ENCODE assay signal across 15 cellular contexts in genomic region chr5:2995667-2996066, GRCh38.
A peak's percentile ranks its signal among the peaks of the same experiment; 100 is the strongest.
DNase-seq lines count a peak whose midpoint lies in the region; ATAC-seq and TF ChIP-seq lines count a peak whose summit lies in the region.
"Had no signal": no experiment of that assay in that cellular context is flagged by ENCODE, and none has a peak within 500 bp of the region (broad histone marks: within the 10 kb centered on the region; RNA-seq: fewer than 3 reads in every experiment).

No MANE protein-coding gene starts in this region.

- H3K4me3 Mint-ChIP-seq in activated CD4-positive, alpha-beta T cell treated with anti-CD3 and anti-CD28 coated beads, Interleukin-2, amount 10 ng/mL, durations not matched to agents 24 days and 14 days: no peak overlapping the region
- H3K4me3 Mint-ChIP-seq in activated CD4-positive, alpha-beta T cell treated with anti-CD3 and anti-CD28 coated beads for 36 hours: no peak overlapping the region
- no peak overlapping the region for H3K4me3 Mint-ChIP-seq in type B pancreatic cell
- H3K4me3 Mint-ChIP-seq: CD14-positive monocyte; CD4-positive, alpha-beta memory T cell; H9 had no signal

- no peak overlapping the region for H3K4ac ChIP-seq in neuronal stem cell (ENCODE audit: low read length)

- H3K4me1 ChIP-seq in neuronal stem cell (ENCODE audit: control insufficient read depth in 2 of 2, insufficient read depth in 1 of 2, low read depth in 1 of 2, low read length in 2 of 2): peaks cover 9 to 13% of the 10 kb centered on the region in 2 donors
- H3K4me1 ChIP-seq: BLaER1 had no signal

- H3K4me3 ChIP-seq in neuronal stem cell (ENCODE audit: low read length in 2 of 2): no peak overlapping the region
- H3K4me3 ChIP-seq: BLaER1 had no signal

- H3K27me3 ChIP-seq in neuronal stem cell (ENCODE audit: control insufficient read depth in 3 of 3, insufficient read depth in 3 of 3, low read depth in 1 of 3, low read length in 3 of 3): no peaks in the 10 kb centered on the region
- H3K27me3 ChIP-seq: BLaER1 had no signal

- intact Hi-C loops in activated CD4-positive, alpha-beta T cell treated with anti-CD3 and anti-CD28 coated beads, Interleukin-2, amount 10 ng/mL, durations not matched to agents 24 days and 14 days (cut with micrococcal nuclease): no loop called here
- intact Hi-C loops in activated CD4-positive, alpha-beta T cell treated with anti-CD3 and anti-CD28 coated beads for 36 hours (cut with DNase I, micrococcal nuclease): no loop called here

- H3K9me3 ChIP-seq in neuronal stem cell (replicated peaks in 1 of 2; ENCODE audit: control insufficient read depth in 2 of 2, insufficient read depth in 1 of 2, low read depth in 1 of 2, low read length in 2 of 2): no peaks in the 10 kb centered on the region
- H3K9me3 ChIP-seq: BLaER1 had no signal

- no peak overlapping the region for H2BK120ac ChIP-seq in neuronal stem cell (ENCODE audit: low read depth, low read length)

- H3K4me1 Mint-ChIP-seq in activated CD4-positive, alpha-beta T cell treated with anti-CD3 and anti-CD28 coated beads, Interleukin-2, amount 10 ng/mL, durations not matched to agents 24 days and 14 days: no peaks in the 10 kb centered on the region
- no peaks in the 10 kb centered on the region for H3K4me1 Mint-ChIP-seq in activated CD4-positive, alpha-beta T cell treated with anti-CD3 and anti-CD28 coated beads for 36 hours
- peaks cover 14% of the 10 kb centered on the region for H3K4me1 Mint-ChIP-seq in type B pancreatic cell (ENCODE audit: unreplicated experiment)
- H3K4me1 Mint-ChIP-seq: CD14-positive monocyte; CD4-positive, alpha-beta memory T cell had no signal

- no peak overlapping the region for H2AFZ ChIP-seq in neuronal stem cell (ENCODE audit: low read length)

- H3K9ac ChIP-seq in neuronal stem cell (ENCODE audit: low read depth, low read length, poor library complexity): no peak overlapping the region
- H3K9ac ChIP-seq: BLaER1 had no signal

- H3K27ac Mint-ChIP-seq in activated CD4-positive, alpha-beta T cell treated with anti-CD3 and anti-CD28 coated beads, Interleukin-2, amount 10 ng/mL, durations not matched to agents 24 days and 14 days: no peak overlapping the region
- H3K27ac Mint-ChIP-seq in activated CD4-positive, alpha-beta T cell treated with anti-CD3 and anti-CD28 coated beads for 36 hours: no peak overlapping the region
- H3K27ac Mint-ChIP-seq in type B pancreatic cell: peak overlapping the region; percentile 36
- H3K27ac Mint-ChIP-seq: CD14-positive monocyte; CD4-positive, alpha-beta memory T cell; H9 had no signal

- H2BK15ac ChIP-seq in neuronal stem cell (ENCODE audit: low read length): no peak overlapping the region

- no peaks in the 10 kb centered on the region for H3K36me3 ChIP-seq in neuronal stem cell (replicated peaks in 1 of 2; ENCODE audit: control insufficient read depth in 2 of 2, insufficient read depth in 2 of 2, low read length in 2 of 2)
- H3K36me3 ChIP-seq: BLaER1 had no signal

- no peak overlapping the region for H3K4me2 ChIP-seq in neuronal stem cell (ENCODE audit: insufficient read depth, low read length, poor library complexity, severe bottlenecking)
- H3K4me2 ChIP-seq: BLaER1 had no signal

- CTCF ChIA-PET in activated CD4-positive, alpha-beta T cell treated with anti-CD3 and anti-CD28 coated beads for 36 hours (lab: Charles Lee): interaction anchor here (1.3 kb wide), 1 partner anchor 24 kb away, joined by 4 read pairs; no protein-coding TSS in a partner anchor

- no peak for TF ChIP-seq CTCF in type B pancreatic cell (conservative IDR thresholded peaks at IDR 0.05)

- WGBS in neuronal stem cell (ENCODE audit: extremely low coverage in 2 of 2, insufficient read length in 2 of 2, insufficient replicate concordance in 1 of 2), 2 donors: no CpG with 5 or more reads among the region's 9 CpGs

- no peaks in the 10 kb centered on the region for H3K36me3 Mint-ChIP-seq in activated CD4-positive, alpha-beta T cell treated with anti-CD3 and anti-CD28 coated beads, Interleukin-2, amount 10 ng/mL, durations not matched to agents 24 days and 14 days (ENCODE audit: low read depth)
- H3K36me3 Mint-ChIP-seq in activated CD4-positive, alpha-beta T cell treated with anti-CD3 and anti-CD28 coated beads for 36 hours (ENCODE audit: low read depth): no peaks in the 10 kb centered on the region
- H3K36me3 Mint-ChIP-seq in type B pancreatic cell: no peaks in the 10 kb centered on the region
- H3K36me3 Mint-ChIP-seq: CD14-positive monocyte; CD4-positive, alpha-beta memory T cell had no signal

- H2BK12ac ChIP-seq in neuronal stem cell (ENCODE audit: low read length): no peak overlapping the region

- no peak for ATAC-seq in activated CD4-positive, alpha-beta T cell treated with anti-CD3 and anti-CD28 coated beads for 36 hours

- H3K14ac ChIP-seq in neuronal stem cell (ENCODE audit: low read length): no peak overlapping the region

- H4K8ac ChIP-seq in neuronal stem cell (ENCODE audit: low read depth, low read length): no peak overlapping the region

- no peaks in the 10 kb centered on the region for H3K27me3 Mint-ChIP-seq in activated CD4-positive, alpha-beta T cell treated with anti-CD3 and anti-CD28 coated beads, Interleukin-2, amount 10 ng/mL, durations not matched to agents 24 days and 14 days
- no peaks in the 10 kb centered on the region for H3K27me3 Mint-ChIP-seq in activated CD4-positive, alpha-beta T cell treated with anti-CD3 and anti-CD28 coated beads for 36 hours
- H3K27me3 Mint-ChIP-seq in type B pancreatic cell: peaks cover 5% of the 10 kb centered on the region
- H3K27me3 Mint-ChIP-seq: CD4-positive, alpha-beta memory T cell had no signal

- H2AK5ac ChIP-seq in neuronal stem cell (ENCODE audit: low read depth, low read length): no peak overlapping the region

- H3K9me3 Mint-ChIP-seq in activated CD4-positive, alpha-beta T cell treated with anti-CD3 and anti-CD28 coated beads, Interleukin-2, amount 10 ng/mL, durations not matched to agents 24 days and 14 days: peaks cover 3% of the 10 kb centered on the region
- H3K9me3 Mint-ChIP-seq in activated CD4-positive, alpha-beta T cell treated with anti-CD3 and anti-CD28 coated beads for 36 hours (ENCODE audit: low read depth): no peaks in the 10 kb centered on the region
- no peaks in the 10 kb centered on the region for H3K9me3 Mint-ChIP-seq in type B pancreatic cell
- H3K9me3 Mint-ChIP-seq: H9 had no signal

- no peak overlapping the region for H3K27ac ChIP-seq in neuronal stem cell (replicated peaks; ENCODE audit: low read length)
- H3K27ac ChIP-seq: 22Rv1, BLaER1 had no signal

- H3K23ac ChIP-seq in neuronal stem cell (ENCODE audit: low read depth, low read length, poor library complexity): no peak overlapping the region

- DNase-seq in activated CD4-positive, alpha-beta T cell treated with anti-CD3 and anti-CD28 coated beads, Interleukin-2, amount 10 ng/mL, durations not matched to agents 24 days and 14 days: peak; percentile 22
- DNase-seq in activated CD4-positive, alpha-beta T cell treated with anti-CD3 and anti-CD28 coated beads for 36 hours: no peak
- DNase-seq in neuronal stem cell (ENCODE audit: low spot score): no peak
- DNase-seq in type B pancreatic cell (ENCODE audit: extremely low spot score, unreplicated experiment): no peak
- no peak for DNase-seq in activated T-cell treated with anti-CD3 and anti-CD28 coated beads, Interleukin-2, amount 50 U/mL, for 1 hour
- DNase-seq in pons (ENCODE audit: low spot score): no peak
- no peak for DNase-seq in A172 (ENCODE audit: low spot score)
- DNase-seq: CD4-positive, alpha-beta memory T cell; DMS79 treated with DMSO at 0.1 percent for 48 hours; GF-D8; GOT3; H9 had no signal

- H3K18ac ChIP-seq in neuronal stem cell (ENCODE audit: low read length): peak overlapping the region; percentile 11

- no peak overlapping the region for H2BK5ac ChIP-seq in neuronal stem cell (ENCODE audit: low read length)

- H4K91ac ChIP-seq in neuronal stem cell (ENCODE audit: low read depth, low read length, poor library complexity): no peak overlapping the region

- POLR2A ChIA-PET in activated CD4-positive, alpha-beta T cell treated with anti-CD3 and anti-CD28 coated beads for 36 hours (lab: Charles Lee): no interaction called here

- H3K79me1 ChIP-seq in neuronal stem cell (ENCODE audit: low read depth, low read length): no peaks in the 10 kb centered on the region
